ENCODE assay signal across 18 cellular contexts in the genomic region with DNA sequence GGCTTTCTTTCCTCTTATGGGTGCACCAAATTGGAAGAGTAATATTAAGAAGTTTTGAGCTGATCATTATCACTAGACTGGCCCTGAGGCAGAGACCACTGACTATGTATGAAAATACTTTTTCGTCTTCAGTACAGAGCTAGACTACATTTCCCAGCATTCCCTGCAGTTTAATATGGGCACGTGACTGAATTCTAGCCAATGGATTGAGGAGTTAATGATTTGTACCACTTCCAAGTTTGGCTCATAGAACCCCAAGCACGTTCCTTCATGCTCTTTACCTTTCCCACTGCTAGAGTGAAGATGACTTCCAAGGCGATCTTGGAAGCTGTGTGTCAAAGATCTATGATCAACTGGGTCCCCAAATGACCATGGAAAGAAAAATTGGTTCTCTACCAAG.
"Had no signal": no experiment of that assay in that cellular context is flagged by ENCODE, and none has a peak within 500 bp of the region (broad histone marks: within the 10 kb centered on the region; RNA-seq: fewer than 3 reads in every experiment).

No MANE protein-coding gene starts in this region.

- H3K4me3 ChIP-seq: psoas muscle, suprapubic skin, upper lobe of right lung had no signal

- FAIRE-seq: astrocyte, colon, islet of Langerhans had no signal

- H3K27me3 ChIP-seq: suprapubic skin, upper lobe of right lung had no signal

- H3K9me3 ChIP-seq: psoas muscle, suprapubic skin, upper lobe of right lung had no signal

- H3K4me1 ChIP-seq: psoas muscle, suprapubic skin, upper lobe of right lung had no signal

- DNase-seq: activated CD4-positive, alpha-beta T cell treated with anti-CD3 and anti-CD28 coated beads, Interleukin-2, amount 10 ng/mL, durations not matched to agents 7 days and 5 days; activated CD4-positive, CD25-positive, alpha-beta regulatory T cell; activated naive CD4-positive, alpha-beta T cell treated with anti-CD3 and anti-CD28 coated beads for 36 hours; activated T-cell treated with anti-CD3 and anti-CD28 coated beads for 4 hours; foreskin melanocyte; head of caudate nucleus; psoas muscle; stimulated activated CD4-positive, alpha-beta T cell treated with anti-CD3 and anti-CD28 coated beads, Interleukin-12 subunit alpha, Interleukin-12 subunit beta, amount 100 ng/mL, for 4 hours; stimulated activated CD4-positive, alpha-beta T cell treated with anti-CD3 and anti-CD28 coated beads, Interleukin-2, amount 100 ng/mL, for 48 hours; stimulated activated naive CD8-positive, alpha-beta T cell treated with anti-CD3 and anti-CD28 coated beads, Interleukin-15, Interleukin-2, amounts not matched to agents 100 U/mL and 50 U/mL, for 24 hours; upper lobe of right lung had no signal

- ATAC-seq: activated T-helper 17 cell treated with anti-CD3 and anti-CD28 coated beads, Interleukin-2, amount 50 U/mL, for 72 hours; left lobe of liver; natural killer cell treated with Interleukin-12 subunit alpha and Interleukin-12 subunit beta and Interleukin-15 and Interleukin-18, amount 100 ng/mL, for 72 hours; psoas muscle; stimulated activated naive CD8-positive, alpha-beta T cell treated with anti-CD3 and anti-CD28 coated beads, Interleukin-15, Interleukin-2, amounts not matched to agents 100 U/mL and 50 U/mL, for 24 hours; upper lobe of right lung had no signal

- H3K27ac ChIP-seq: psoas muscle, suprapubic skin, upper lobe of right lung had no signal

- H3K36me3 ChIP-seq: suprapubic skin, upper lobe of right lung had no signal
